ENCODE assay signal across 26 cellular contexts in the genomic region with DNA sequence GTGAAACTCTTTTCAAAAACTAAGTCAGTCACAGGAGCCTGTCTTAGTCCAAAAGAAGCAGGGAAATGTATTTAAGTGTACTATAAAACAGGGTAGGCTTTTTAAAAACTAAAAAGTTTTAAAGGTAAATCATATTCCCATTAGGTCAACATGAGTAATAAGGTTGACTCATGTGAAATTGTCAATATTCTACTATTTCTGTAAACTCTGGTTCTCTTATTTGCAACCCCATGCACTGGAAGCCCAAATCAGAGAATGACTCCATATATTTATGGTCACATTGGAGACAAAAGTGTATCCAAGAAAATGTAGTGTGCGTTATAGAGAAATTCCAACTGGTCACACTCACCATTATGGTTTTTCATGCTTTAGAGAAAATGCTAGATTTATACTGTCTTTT.
DNase-seq lines count a peak whose midpoint lies in the region; ATAC-seq, FAIRE-seq and TF ChIP-seq lines count a peak whose summit lies in the region.
"Had no signal": no experiment of that assay in that cellular context is flagged by ENCODE, and none has a peak within 500 bp of the region (broad histone marks: within the 10 kb centered on the region; RNA-seq: fewer than 3 reads in every experiment).

No MANE protein-coding gene starts in this region.

- no peak overlapping the region for H3K9ac ChIP-seq in neural progenitor cell
- H3K9ac ChIP-seq: BLaER1 treated with 17β-estradiol and CSF1 and Interleukin-3, amounts not matched to agents 10 nM and 100 nM had no signal

- H3K4me1 Mint-ChIP-seq in neural progenitor cell: peaks cover 19% of the 10 kb centered on the region
- no peaks in the 10 kb centered on the region for H3K4me1 Mint-ChIP-seq in glutamatergic neuron (ENCODE audit: low read depth, unreplicated experiment)
- H3K4me1 Mint-ChIP-seq: CD8-positive, alpha-beta memory T cell had no signal

- no peaks in the 10 kb centered on the region for H3K36me3 ChIP-seq in bronchial epithelial cell (ENCODE audit: control insufficient read depth, insufficient read depth, low read length)
- H3K36me3 ChIP-seq in neural progenitor cell: no peaks in the 10 kb centered on the region
- H3K36me3 ChIP-seq: BE2C; BLaER1 treated with 17β-estradiol and CSF1 and Interleukin-3, amounts not matched to agents 10 nM and 100 nM had no signal

- H3K9me3 ChIP-seq in neural progenitor cell (ENCODE audit: low read depth): no peaks in the 10 kb centered on the region
- H3K9me3 ChIP-seq: A549; BE2C; BLaER1 treated with 17β-estradiol and CSF1 and Interleukin-3, amounts not matched to agents 10 nM and 100 nM had no signal

- no peak for FAIRE-seq in bronchial epithelial cell (lab: Jason Lieb, UNC)
- FAIRE-seq: A549, GM12891, GM18507 had no signal

- H3K27me3 Mint-ChIP-seq in neural progenitor cell (ENCODE audit: insufficient read depth, low read depth) (no peaks in the 10 kb centered on the region), glutamatergic neuron (ENCODE audit: unreplicated experiment) (no peaks in the 10 kb centered on the region)
- H3K27me3 Mint-ChIP-seq: CD4-positive, alpha-beta T cell had no signal

- H3K27me3 ChIP-seq in bronchial epithelial cell (ENCODE audit: control insufficient read depth, insufficient read depth, low read length) (no peaks in the 10 kb centered on the region), neural progenitor cell (no peaks in the 10 kb centered on the region)
- H3K27me3 ChIP-seq: BE2C; BLaER1 treated with 17β-estradiol and CSF1 and Interleukin-3, amounts not matched to agents 10 nM and 100 nM had no signal

- no peaks in the 10 kb centered on the region for H3K79me2 ChIP-seq in neural progenitor cell (ENCODE audit: low read depth)

- H3K27ac ChIP-seq in neural progenitor cell: no peak overlapping the region
- H3K27ac ChIP-seq: A549; BLaER1 treated with 17β-estradiol and CSF1 and Interleukin-3, amounts not matched to agents 10 nM and 100 nM had no signal

- H3K27ac Mint-ChIP-seq in neural progenitor cell (no peak overlapping the region), glutamatergic neuron (ENCODE audit: unreplicated experiment) (no peak overlapping the region)
- H3K27ac Mint-ChIP-seq: CD14-positive monocyte; CD4-positive, alpha-beta T cell; CD8-positive, alpha-beta memory T cell; HFFc6 had no signal

- H3K36me3 Mint-ChIP-seq in neural progenitor cell: no peaks in the 10 kb centered on the region
- no peaks in the 10 kb centered on the region for H3K36me3 Mint-ChIP-seq in glutamatergic neuron (ENCODE audit: unreplicated experiment)
- H3K36me3 Mint-ChIP-seq: CD14-positive monocyte; CD8-positive, alpha-beta memory T cell had no signal

- ATAC-seq in GM21576 (IDR thresholded peaks at IDR 0.05; ENCODE audit: unreplicated experiment) (no peak), HG03139 (IDR thresholded peaks at IDR 0.05; ENCODE audit: unreplicated experiment) (no peak)
- ATAC-seq: A549 had no signal

- TF ChIP-seq CTCF in bronchial epithelial cell (IDR thresholded peaks at IDR 0.05; ENCODE audit: insufficient read depth, low read length, severe bottlenecking) (no peak), fibroblast of mammary gland (conservative IDR thresholded peaks at IDR 0.05; ENCODE audit: control insufficient read depth, insufficient read depth, low read depth, low read length) (no peak), neural progenitor cell (IDR thresholded peaks at IDR 0.05) (no peak), glutamatergic neuron (IDR thresholded peaks at IDR 0.05; ENCODE audit: partially characterized antibody, unreplicated experiment) (no peak)

- H3K9me3 Mint-ChIP-seq in neural progenitor cell (no peaks in the 10 kb centered on the region), glutamatergic neuron (ENCODE audit: unreplicated experiment) (no peaks in the 10 kb centered on the region)
- H3K9me3 Mint-ChIP-seq: CD14-positive monocyte; CD4-positive, alpha-beta T cell; CD8-positive, alpha-beta memory T cell; GM23338; H9; HFFc6 had no signal

- H4K20me1 ChIP-seq in neural progenitor cell (ENCODE audit: low read depth): no peaks in the 10 kb centered on the region
- H4K20me1 ChIP-seq: BLaER1 treated with 17β-estradiol and CSF1 and Interleukin-3, amounts not matched to agents 10 nM and 100 nM had no signal

- H3K4me1 ChIP-seq in neural progenitor cell: peaks cover 9% of the 10 kb centered on the region
- H3K4me1 ChIP-seq: A549, BE2C had no signal

- no peaks in the 10 kb centered on the region for H3F3A ChIP-seq in neural progenitor cell (ENCODE audit: low read depth)

- H3K4me3 ChIP-seq in bronchial epithelial cell (ENCODE audit: low read depth, low read length) (no peak overlapping the region), fibroblast of mammary gland (ENCODE audit: control insufficient read depth, low read depth, low read length) (no peak overlapping the region), neural progenitor cell (no peak overlapping the region)
- H3K4me3 ChIP-seq: A549; BLaER1 treated with 17β-estradiol and CSF1 and Interleukin-3, amounts not matched to agents 10 nM and 100 nM; GM23338 had no signal

- H3K4me3 Mint-ChIP-seq in neural progenitor cell (no peak overlapping the region), glutamatergic neuron (ENCODE audit: unreplicated experiment) (no peak overlapping the region)
- H3K4me3 Mint-ChIP-seq: CD14-positive monocyte; CD4-positive, alpha-beta T cell; CD8-positive, alpha-beta memory T cell; GM23338; H9; HFFc6 had no signal

- DNase-seq in ELR (ENCODE audit: low read depth): peak; percentile 59
- peak; percentile 39 for DNase-seq in HCEC 1CT
- DNase-seq in bronchial epithelial cell (ENCODE audit: low read depth): peak; percentile 54
- DNase-seq in fibroblast of mammary gland (ENCODE audit: low read depth): peak; percentile 35
- DNase-seq in neural progenitor cell (ENCODE audit: low spot score): no peak
- no peak for DNase-seq in glutamatergic neuron
- DNase-seq: 8988T; ACHN; AML-193; BE2C; CD4-positive, alpha-beta T cell; CD8-positive, alpha-beta memory T cell; DMS 273 treated with DMSO at 0.1 percent for 48 hours; DMS79; EL; GF-D8; H9; HFFc6 had no signal

- H2AFZ ChIP-seq in neural progenitor cell (replicated peaks): no peak overlapping the region
- H2AFZ ChIP-seq: GM23338 had no signal

- no peak overlapping the region for H3K4me2 ChIP-seq in neural progenitor cell
- H3K4me2 ChIP-seq: A549; BLaER1 treated with 17β-estradiol and CSF1 and Interleukin-3, amounts not matched to agents 10 nM and 100 nM had no signal

Comparison
In these comparisons a context has a peak if more than half of its experiments do, and no peak if none do; other contexts are left out.
1. DNase-seq: peak in ELR (single experiment), HCEC 1CT (single experiment), bronchial epithelial cell (single experiment) and fibroblast of mammary gland (single experiment); none in neural progenitor cell (single experiment) and glutamatergic neuron (single experiment).